27 cellular contexts compared by ENCODE assay signal in the genomic region with DNA sequence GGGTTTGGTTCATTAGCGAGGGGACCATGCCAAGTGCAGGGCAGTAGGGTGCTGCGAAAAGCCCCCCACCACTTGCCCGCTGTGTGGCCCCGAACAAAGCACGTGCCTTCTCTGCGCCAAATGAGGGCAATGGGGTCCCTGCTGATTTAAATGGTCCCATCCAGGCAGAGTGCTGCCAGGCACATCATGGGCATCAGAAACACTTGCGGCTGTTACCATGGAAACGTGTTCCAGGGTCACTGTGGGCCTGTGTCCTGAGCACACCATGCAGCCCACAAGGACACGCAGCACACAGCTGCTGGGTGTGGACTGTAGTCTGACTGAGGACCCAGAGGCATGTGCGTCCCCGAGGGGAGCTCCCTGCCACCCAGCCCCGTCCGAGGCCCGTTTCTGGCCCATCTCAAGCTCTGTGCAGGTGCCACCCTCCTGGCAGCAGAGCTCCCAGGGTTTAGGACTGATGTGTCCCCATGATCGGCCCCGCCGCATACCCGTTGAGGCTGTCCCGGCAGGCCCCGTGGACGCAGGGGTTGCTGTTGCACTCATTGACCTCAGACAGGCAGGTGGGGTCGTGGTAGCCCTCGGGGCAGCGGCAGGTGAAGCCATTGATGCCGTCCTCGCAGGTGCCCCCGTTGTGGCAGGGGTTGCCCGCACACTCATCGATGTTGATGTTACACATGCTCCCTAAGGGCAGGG.
"Had no signal": no experiment of that assay in that cellular context is flagged by ENCODE, and none has a peak within 500 bp of the region (broad histone marks: within the 10 kb centered on the region; RNA-seq: fewer than 3 reads in every experiment).

No MANE protein-coding gene starts in this region.

- H3K4me1 Mint-ChIP-seq: activated CD4-positive, alpha-beta T cell treated with anti-CD3 and anti-CD28 coated beads, Interleukin-2, amount 10 ng/mL, durations not matched to agents 7 days and 5 days; activated naive CD8-positive, alpha-beta T cell treated with anti-CD3 and anti-CD28 coated beads, Interleukin-2, amount 50 U/mL, for 24 hours; nephron progenitor cell; stimulated activated naive B cell treated with anti-CD40 and anti-IgM and Interleukin-4, amounts not matched to agents 10 μg/mL and 1 μg/mL and 100 μg/mL, for 72 hours; T-cell had no signal

- H3K27ac Mint-ChIP-seq: activated CD4-positive, alpha-beta T cell treated with anti-CD3 and anti-CD28 coated beads, Interleukin-2, amount 10 ng/mL, durations not matched to agents 7 days and 5 days; activated CD8-positive, alpha-beta T cell treated with anti-CD3 and anti-CD28 coated beads, Interleukin-2, amount 10 ng/mL, durations not matched to agents 7 days and 5 days; activated naive CD8-positive, alpha-beta T cell treated with anti-CD3 and anti-CD28 coated beads, Interleukin-2, amount 50 U/mL, for 24 hours; activated T-helper 1 cell treated with anti-CD3 and anti-CD28 coated beads, Interleukin-12 subunit alpha, Interleukin-12 subunit beta, Interleukin-2, Interleukin-4 antibody, amounts not matched to agents 30 ng/mL and 10 ng/mL and 1 ng/mL, durations not matched to agents 14 hours and 24 hours and 36 hours; nephron progenitor cell; T-cell; T-helper 2 cell treated with Interferon-gamma antibody and Interleukin-4, amounts not matched to agents 5 μg/mL and 100 μg/mL, for 36 hours had no signal

- H3K27me3 Mint-ChIP-seq: activated CD4-positive, alpha-beta T cell treated with anti-CD3 and anti-CD28 coated beads, Interleukin-2, amount 10 ng/mL, durations not matched to agents 7 days and 5 days; activated naive CD8-positive, alpha-beta T cell treated with anti-CD3 and anti-CD28 coated beads, Interleukin-2, amount 50 U/mL, for 24 hours; stimulated activated naive B cell treated with anti-CD40 and anti-IgM and Interleukin-4, amounts not matched to agents 10 μg/mL and 1 μg/mL and 100 μg/mL, for 72 hours; T-cell had no signal

- H3K9me3 ChIP-seq: body of pancreas, esophagus squamous epithelium, gastrocnemius medialis, lower lobe of right lung, mucosa of descending colon, thoracic aorta had no signal

- H3K4me3 Mint-ChIP-seq: activated CD4-positive, alpha-beta T cell treated with anti-CD3 and anti-CD28 coated beads, Interleukin-2, amount 10 ng/mL, durations not matched to agents 7 days and 5 days; activated CD8-positive, alpha-beta T cell treated with anti-CD3 and anti-CD28 coated beads, Interleukin-2, amount 10 ng/mL, durations not matched to agents 7 days and 5 days; activated naive CD8-positive, alpha-beta T cell treated with anti-CD3 and anti-CD28 coated beads, Interleukin-2, amount 50 U/mL, for 24 hours; activated T-helper 1 cell treated with anti-CD3 and anti-CD28 coated beads, Interleukin-12 subunit alpha, Interleukin-12 subunit beta, Interleukin-2, Interleukin-4 antibody, amounts not matched to agents 30 ng/mL and 10 ng/mL and 1 ng/mL, durations not matched to agents 14 hours and 24 hours and 36 hours; nephron progenitor cell; stimulated activated naive B cell treated with anti-CD40 and anti-IgM and Interleukin-4, amounts not matched to agents 10 μg/mL and 1 μg/mL and 100 μg/mL, for 72 hours; T-cell; T-helper 2 cell treated with Interferon-gamma antibody and Interleukin-4, amounts not matched to agents 5 μg/mL and 100 μg/mL, for 36 hours had no signal

- H3K4me3 ChIP-seq: body of pancreas, cardiac muscle cell, esophagus squamous epithelium, gastrocnemius medialis, lower lobe of right lung, mucosa of descending colon, thoracic aorta had no signal

- H3K9me3 Mint-ChIP-seq: activated CD4-positive, alpha-beta T cell treated with anti-CD3 and anti-CD28 coated beads, Interleukin-2, amount 10 ng/mL, durations not matched to agents 7 days and 5 days; activated naive CD8-positive, alpha-beta T cell treated with anti-CD3 and anti-CD28 coated beads, Interleukin-2, amount 50 U/mL, for 24 hours; activated T-helper 1 cell treated with anti-CD3 and anti-CD28 coated beads, Interleukin-12 subunit alpha, Interleukin-12 subunit beta, Interleukin-2, Interleukin-4 antibody, amounts not matched to agents 30 ng/mL and 10 ng/mL and 1 ng/mL, durations not matched to agents 14 hours and 24 hours and 36 hours; nephron progenitor cell; stimulated activated naive B cell treated with anti-CD40 and anti-IgM and Interleukin-4, amounts not matched to agents 10 μg/mL and 1 μg/mL and 100 μg/mL, for 72 hours; T-cell; T-helper 2 cell treated with Interferon-gamma antibody and Interleukin-4, amounts not matched to agents 5 μg/mL and 100 μg/mL, for 36 hours had no signal

- H3K27ac ChIP-seq: body of pancreas, cardiac muscle cell, lower lobe of right lung, thoracic aorta, VCaP had no signal

- DNase-seq: activated CD4-positive, alpha-beta T cell treated with anti-CD3 and anti-CD28 coated beads, Interleukin-2, amount 10 ng/mL, durations not matched to agents 7 days and 5 days; activated CD8-positive, alpha-beta T cell treated with anti-CD3 and anti-CD28 coated beads, Interleukin-2, amount 10 ng/mL, durations not matched to agents 7 days and 5 days; activated gamma-delta T cell; activated naive CD4-positive, alpha-beta T cell treated with anti-CD3 and anti-CD28 coated beads, Interleukin-2, amount 50 U/mL, for 16 hours; activated naive CD8-positive, alpha-beta T cell treated with anti-CD3 and anti-CD28 coated beads, Interleukin-2, amount 50 U/mL, for 24 hours; body of pancreas; dermis blood vessel endothelial cell; effector memory CD4-positive, alpha-beta T cell; esophagus squamous epithelium; gastrocnemius medialis; left colon; lower lobe of right lung; mesendoderm; mucosa of descending colon; nephron progenitor cell; small intestine; stimulated activated CD4-positive, alpha-beta T cell treated with anti-CD3 and anti-CD28 coated beads, Interleukin-15, amount 100 ng/mL, for 24 hours; stimulated activated CD8-positive, alpha-beta memory T cell treated with anti-CD3 and anti-CD28 coated beads, Interleukin-4, amount 100 ng/mL, for 48 hours; stimulated activated naive B cell treated with anti-CD40 and anti-IgM and Interleukin-4, amounts not matched to agents 10 μg/mL and 1 μg/mL and 100 μg/mL, for 72 hours; T-cell had no signal

- ATAC-seq: activated CD4-positive, CD25-positive, alpha-beta regulatory T cell treated with anti-CD3 and anti-CD28 coated beads, Interleukin-2, amount 50 U/mL, for 24 hours; activated CD8-positive, alpha-beta T cell treated with anti-CD3 and anti-CD28 coated beads, Interleukin-2, amount 10 ng/mL, durations not matched to agents 7 days and 5 days; activated naive CD8-positive, alpha-beta T cell treated with anti-CD3 and anti-CD28 coated beads, Interleukin-2, amount 50 U/mL, for 24 hours; body of pancreas; gastrocnemius medialis; left colon; lower lobe of right lung; mucosa of descending colon; sciatic nerve; stimulated activated naive B cell treated with anti-CD40 and anti-IgM and Interleukin-4, amounts not matched to agents 10 μg/mL and 1 μg/mL and 100 μg/mL, for 72 hours; T-cell had no signal

- H3K27me3 ChIP-seq: body of pancreas, cardiac muscle cell, esophagus squamous epithelium, gastrocnemius medialis had no signal
